ENCODE assay signal across 20 cellular contexts in genomic region chrX:20352504-20352903, GRCh38.
DNase-seq lines count a peak whose midpoint lies in the region; ATAC-seq and TF ChIP-seq lines count a peak whose summit lies in the region.
"Had no signal": no experiment of that assay in that cellular context is flagged by ENCODE, and none has a peak within 500 bp of the region (broad histone marks: within the 10 kb centered on the region; RNA-seq: fewer than 3 reads in every experiment).

No MANE protein-coding gene starts in this region.

- peaks cover 28% of the 10 kb centered on the region for H3K4me1 Mint-ChIP-seq in activated T-cell treated with anti-CD3 and anti-CD28 coated beads, Interleukin-2, amount 50 U/mL, for 24 hours (ENCODE audit: low read depth)
- H3K4me1 Mint-ChIP-seq: neural progenitor cell had no signal

- ATAC-seq in GM21390 (IDR thresholded peaks at IDR 0.05; ENCODE audit: unreplicated experiment): peak; percentile 26
- peak; percentile 47 for ATAC-seq in HG03175 (IDR thresholded peaks at IDR 0.05; ENCODE audit: unreplicated experiment)
- ATAC-seq in stimulated activated naive CD8-positive, alpha-beta T cell treated with anti-CD3 and anti-CD28 coated beads, Interleukin-15, Interleukin-2, amounts not matched to agents 100 U/mL and 50 U/mL, for 24 hours: peak; percentile 12
- ATAC-seq: HCT116 had no signal

- H3K9me3 Mint-ChIP-seq in activated T-cell treated with anti-CD3 and anti-CD28 coated beads, Interleukin-2, amount 50 U/mL, for 24 hours: no peaks in the 10 kb centered on the region

- no peak for DNase-seq in activated T-cell treated with anti-CD3 and anti-CD28 coated beads, Interleukin-2, amount 50 U/mL, for 24 hours
- no peak for DNase-seq in activated T-cell treated with anti-CD3 and anti-CD28 coated beads for 4 hours
- DNase-seq in stimulated activated naive CD8-positive, alpha-beta T cell treated with anti-CD3 and anti-CD28 coated beads, Interleukin-15, Interleukin-2, amounts not matched to agents 100 U/mL and 50 U/mL, for 24 hours: no peak
- no peak for DNase-seq in NCI-H1417 (lab: John Stamatoyannopoulos, UW)
- DNase-seq in GM20000 (ENCODE audit: low spot score): no peak
- no peak for DNase-seq in T1000 (lab: John Stamatoyannopoulos, UW)
- DNase-seq: adrenal gland; DMS79 treated with DMSO at 0.1 percent for 48 hours; effector CD8-positive, alpha-beta T cell; kidney glomerular epithelial cell; NCI-H1930; NCI-H510A treated with DMSO at 0.1 percent for 48 hours; SIG-M5; stimulated activated CD4-positive, alpha-beta T cell treated with anti-CD3 and anti-CD28 coated beads, Interleukin-12 subunit alpha, Interleukin-12 subunit beta, amount 100 ng/mL, for 4 hours; stimulated activated naive CD4-positive, alpha-beta T cell had no signal

- no peak overlapping the region for H3K4me3 Mint-ChIP-seq in activated T-cell treated with anti-CD3 and anti-CD28 coated beads, Interleukin-2, amount 50 U/mL, for 24 hours
- H3K4me3 Mint-ChIP-seq: CD14-positive monocyte, neural progenitor cell had no signal

- no peak for TF ChIP-seq CTCF in GM20000 (IDR thresholded peaks at IDR 0.05; ENCODE audit: extremely low read depth, missing control alignments)

- no peaks in the 10 kb centered on the region for H3K36me3 Mint-ChIP-seq in activated T-cell treated with anti-CD3 and anti-CD28 coated beads, Interleukin-2, amount 50 U/mL, for 24 hours (ENCODE audit: low read depth)
- H3K36me3 Mint-ChIP-seq: CD14-positive monocyte, neural progenitor cell had no signal

- peaks cover 62% of the 10 kb centered on the region for H3K27me3 Mint-ChIP-seq in activated T-cell treated with anti-CD3 and anti-CD28 coated beads, Interleukin-2, amount 50 U/mL, for 24 hours

- H3K27ac Mint-ChIP-seq in activated T-cell treated with anti-CD3 and anti-CD28 coated beads, Interleukin-2, amount 50 U/mL, for 24 hours: peak overlapping the region; percentile 58
- H3K27ac Mint-ChIP-seq: CD14-positive monocyte, neural progenitor cell had no signal
